Comparison of ENCODE assay signal across 10 cellular contexts in genomic region chr10:23362879-23363787, GRCh38. TPM values are rescaled to one million over a fixed set of nuclear protein-coding genes. Genes with fewer than 3 reads are reported as not detected.
DNase-seq lines count a peak whose midpoint lies in the region; ATAC-seq and TF ChIP-seq lines count a peak whose summit lies in the region.
"Had no signal": no experiment of that assay in that cellular context is flagged by ENCODE, and none has a peak within 500 bp of the region (broad histone marks: within the 10 kb centered on the region; RNA-seq: fewer than 3 reads in every experiment).

No MANE protein-coding gene starts in this region.

- peaks cover 12% of the 10 kb centered on the region for H3K9me3 Mint-ChIP-seq in activated naive CD8-positive, alpha-beta T cell treated with anti-CD3 and anti-CD28 coated beads for 36 hours

- H3K27me3 ChIP-seq in tibial nerve = no peaks in the 10 kb centered on the region
- H3K27me3 ChIP-seq: uterus had no signal

- H3K27ac ChIP-seq in tibial nerve = no peak overlapping the region
- H3K27ac ChIP-seq: uterus had no signal

- in situ Hi-C loops in GM13977 (cut with MboI; ENCODE audit: low pct_unique_long_range_greater_than_20kb, low sequenced_read_pairs, unreplicated experiment) = no loop called here

- no peak for TF ChIP-seq CTCF in GM13977 (IDR thresholded peaks at IDR 0.05; ENCODE audit: extremely low read depth, insufficient read depth, missing control alignments)
- no peak for TF ChIP-seq CTCF in tibial nerve (IDR thresholded peaks at IDR 0.05)

- H3K9me3 ChIP-seq in tibial nerve = no peaks in the 10 kb centered on the region
- H3K9me3 ChIP-seq: uterus had no signal

- peaks cover 0 to 2% (median 0%) of the 10 kb centered on the region in 4 donors for H3K4me1 ChIP-seq in tibial nerve
- H3K4me1 ChIP-seq: uterus had no signal

- TF ChIP-seq POLR2A in tibial nerve (IDR thresholded peaks at IDR 0.05) = no peak

- 82 to 87% methylated on average over 9 of the region's 9 CpGs for WGBS in tibial nerve, 2 donors

- peak overlapping the region; percentile 96 for H3K27ac Mint-ChIP-seq in activated naive CD8-positive, alpha-beta T cell treated with anti-CD3 and anti-CD28 coated beads for 36 hours

- no peak overlapping the region for H3K4me3 ChIP-seq in tibial nerve
- H3K4me3 ChIP-seq: uterus had no signal

- peaks cover 16% of the 10 kb centered on the region for H3K36me3 Mint-ChIP-seq in activated naive CD8-positive, alpha-beta T cell treated with anti-CD3 and anti-CD28 coated beads for 36 hours

- no peaks in the 10 kb centered on the region for H3K27me3 Mint-ChIP-seq in activated naive CD8-positive, alpha-beta T cell treated with anti-CD3 and anti-CD28 coated beads for 36 hours

- no peak for TF ChIP-seq EP300 in tibial nerve (IDR thresholded peaks at IDR 0.05)

- no peaks in the 10 kb centered on the region for H3K36me3 ChIP-seq in tibial nerve
- H3K36me3 ChIP-seq: uterus had no signal

- peaks cover 55% of the 10 kb centered on the region for H3K4me1 Mint-ChIP-seq in activated naive CD8-positive, alpha-beta T cell treated with anti-CD3 and anti-CD28 coated beads for 36 hours

- DNase-seq in GM13977 (ENCODE audit: low spot score) (peak; percentile 34), GM19240 (ENCODE audit: insufficient read length, low spot score) (no peak), dermis blood vessel endothelial cell (no peak), DMS53 (lab: John Stamatoyannopoulos, UW) (no peak), tibial nerve (ENCODE audit: low spot score in 2 of 2) (no peak)
- DNase-seq in activated naive CD8-positive, alpha-beta T cell treated with anti-CD3 and anti-CD28 coated beads for 36 hours = peak; percentile 44
- DNase-seq: SHP77, uterus had no signal

- ATAC-seq in GM21528 (IDR thresholded peaks at IDR 0.05; ENCODE audit: low FRiP score, unreplicated experiment) = peak; percentile 43
- ATAC-seq in HG03520 (IDR thresholded peaks at IDR 0.05; ENCODE audit: unreplicated experiment) = peak; percentile 47

- peak overlapping the region; percentile 69 for H3K4me3 Mint-ChIP-seq in activated naive CD8-positive, alpha-beta T cell treated with anti-CD3 and anti-CD28 coated beads for 36 hours

RNA-seq across cellular contexts. Expression of gene C10orf67, which starts 18.5 kb away (rescaled TPM):
- total RNA-seq in activated naive CD8-positive, alpha-beta T cell treated with anti-CD3 and anti-CD28 coated beads for 36 hours = under 1 TPM; 0.45 to 0.60 TPM
- total RNA-seq in dermis blood vessel endothelial cell (not detected in 2 replicates), tibial nerve (1 to 10 TPM in 1 of 4 donors, under 1 TPM in 3; 0.30 to 1.6 (median 0.64) TPM)

Comparison
In these comparisons a context has a peak if more than half of its experiments do, and no peak if none do; other contexts are left out.
1. DNase-seq: peak in GM13977 (single experiment) and activated naive CD8-positive, alpha-beta T cell treated with anti-CD3 and anti-CD28 coated beads for 36 hours (single experiment); none in GM19240 (single experiment), dermis blood vessel endothelial cell (single experiment), DMS53 (single experiment) and tibial nerve (0 of 2).